8 cellular contexts compared by ENCODE assay signal in genomic region chr22:19717691-19718254, GRCh38. TPM values are rescaled to one million over a fixed set of nuclear protein-coding genes. Genes with fewer than 3 reads are reported as not detected.
DNase-seq lines count a peak whose midpoint lies in the region; ATAC-seq and TF ChIP-seq lines count a peak whose summit lies in the region.

No MANE protein-coding gene starts in this region.

- TF ChIP-seq CTCF in suprapubic skin (IDR thresholded peaks at IDR 0.05), result peak; percentile 89 to 99

- no peak for TF ChIP-seq EP300 in suprapubic skin (IDR thresholded peaks at IDR 0.05)

- H3K36me3 Mint-ChIP-seq in activated naive CD4-positive, alpha-beta T cell treated with anti-CD3 and anti-CD28 coated beads for 36 hours (ENCODE audit: low read depth), result no peaks in the 10 kb centered on the region

- TF ChIP-seq POLR2A in suprapubic skin (IDR thresholded peaks at IDR 0.05), result no peak

- peaks cover 40% of the 10 kb centered on the region for H3K27me3 Mint-ChIP-seq in activated naive CD4-positive, alpha-beta T cell treated with anti-CD3 and anti-CD28 coated beads for 36 hours (ENCODE audit: low read depth)

- WGBS in suprapubic skin, result 17% methylated on average over 11 of the region's 61 CpGs

- H3K27ac ChIP-seq in suprapubic skin, result no peak overlapping the region

- peaks cover 24% of the 10 kb centered on the region for H3K27me3 ChIP-seq in suprapubic skin

- H3K4me1 Mint-ChIP-seq in activated naive CD4-positive, alpha-beta T cell treated with anti-CD3 and anti-CD28 coated beads for 36 hours (ENCODE audit: low read depth), result peaks cover 9% of the 10 kb centered on the region

- H3K9me3 ChIP-seq in suprapubic skin, result no peaks in the 10 kb centered on the region

- H3K4me3 Mint-ChIP-seq in activated naive CD4-positive, alpha-beta T cell treated with anti-CD3 and anti-CD28 coated beads for 36 hours, result peak overlapping the region; percentile 70

- peaks cover 19% of the 10 kb centered on the region for H3K36me3 ChIP-seq in suprapubic skin

- CTCF ChIA-PET in activated naive CD4-positive, alpha-beta T cell treated with anti-CD3 and anti-CD28 coated beads for 36 hours (lab: Charles Lee), result interaction anchor here (0.6 to 1.0 kb wide), 4 partner anchors 16 to 172 kb away, joined by 3 to 4 read pairs (median 3); no protein-coding TSS in a partner anchor

- DNase-seq in GF-D8 (lab: John Stamatoyannopoulos, UW), result peak; percentile 24
- DNase-seq in HPDE6-E6E7 (ENCODE audit: extremely low spot score), result peak; percentile 63
- DNase-seq in SK-N-DZ (ENCODE audit: low spot score), result peak; percentile 52
- DNase-seq in activated naive CD4-positive, alpha-beta T cell treated with anti-CD3 and anti-CD28 coated beads for 36 hours, result peak; percentile 77
- DNase-seq in globus pallidus (ENCODE audit: low spot score), result peak; percentile 27
- DNase-seq in occipital lobe (lab: John Stamatoyannopoulos, UW), result peak; percentile 65
- no peak for DNase-seq in suprapubic skin (ENCODE audit: low spot score in 2 of 2)

- H3K9me3 Mint-ChIP-seq in activated naive CD4-positive, alpha-beta T cell treated with anti-CD3 and anti-CD28 coated beads for 36 hours, result no peaks in the 10 kb centered on the region

- no peak overlapping the region for H3K27ac Mint-ChIP-seq in activated naive CD4-positive, alpha-beta T cell treated with anti-CD3 and anti-CD28 coated beads for 36 hours

- intact Hi-C loops in activated naive CD4-positive, alpha-beta T cell treated with anti-CD3 and anti-CD28 coated beads for 36 hours (cut with micrococcal nuclease), result loop anchor here (1.0 to 2.0 kb wide), 4 partner anchors 37 to 573 kb away; partner anchors contain the start of gene ESS2

- peaks cover 50% of the 10 kb centered on the region for H3K4me1 ChIP-seq in suprapubic skin

- peak overlapping the region; percentile 76 for H3K4me3 ChIP-seq in suprapubic skin

- no peak for ATAC-seq in GM21717 (IDR thresholded peaks at IDR 0.05; ENCODE audit: unreplicated experiment)

RNA-seq across cellular contexts. Expression of gene SEPTIN5, which starts 3.5 kb away (rescaled TPM):
- polyA plus RNA-seq in SK-N-DZ (2014; cell fraction: cytosol; rRNA removed), result 50.3 and 194 TPM in 2 replicates
- polyA plus RNA-seq in SK-N-DZ (2014; cell fraction: nucleus; rRNA removed), result 107 and 111 TPM in 2 replicates
- total RNA-seq in activated naive CD4-positive, alpha-beta T cell treated with anti-CD3 and anti-CD28 coated beads for 36 hours, result under 1 TPM; 0.47 to 0.81 TPM
- 167 TPM for total RNA-seq in occipital lobe
- 100 to 1,000 TPM in 3 of 4 donors, 10 to 100 TPM in 1; 89.0 to 147 (median 129) TPM for total RNA-seq in suprapubic skin

RNA-seq across cellular contexts. Expression of gene GP1BB, which starts 5.6 kb away (rescaled TPM):
- 17.6 and 17.8 TPM in 2 replicates for polyA plus RNA-seq in SK-N-DZ (2014; cell fraction: cytosol; rRNA removed)
- polyA plus RNA-seq in SK-N-DZ (2014; cell fraction: nucleus; rRNA removed), result 78.8 and 83.4 TPM in 2 replicates
- not detected for total RNA-seq in activated naive CD4-positive, alpha-beta T cell treated with anti-CD3 and anti-CD28 coated beads for 36 hours
- total RNA-seq in occipital lobe (21.8 TPM), suprapubic skin (10 to 100 TPM; 14.7 to 28.7 (median 19.4) TPM)

RNA-seq across cellular contexts. Expression of gene TBX1, which starts 42.8 kb away (rescaled TPM):
- polyA plus RNA-seq in SK-N-DZ (2014; cell fraction: cytosol; rRNA removed), result not detected in 2 replicates
- polyA plus RNA-seq in SK-N-DZ (2014; cell fraction: nucleus; rRNA removed), result not detected in 2 replicates
- not detected for total RNA-seq in activated naive CD4-positive, alpha-beta T cell treated with anti-CD3 and anti-CD28 coated beads for 36 hours
- total RNA-seq in occipital lobe (0.62 TPM), suprapubic skin (1 to 10 TPM; 1.6 to 7.0 (median 4.8) TPM)

Comparison
In these comparisons a context has a peak if more than half of its experiments do, and no peak if none do; other contexts are left out.
1. DNase-seq: peak in GF-D8 (single experiment), HPDE6-E6E7 (single experiment), SK-N-DZ (single experiment), activated naive CD4-positive, alpha-beta T cell treated with anti-CD3 and anti-CD28 coated beads for 36 hours (single experiment), globus pallidus (single experiment) and occipital lobe (single experiment); none in suprapubic skin (0 of 2).
2. RNA of gene SEPTIN5, which starts 3.5 kb away (total RNA-seq): 167 TPM in occipital lobe (single experiment) and 89.0 to 147 TPM in suprapubic skin; 0.47 to 0.81 TPM in activated naive CD4-positive, alpha-beta T cell treated with anti-CD3 and anti-CD28 coated beads for 36 hours; every median in the first group is over 10 times any median in the second.
3. RNA of gene GP1BB, which starts 5.6 kb away (total RNA-seq): 14.7 to 28.7 TPM in suprapubic skin and 21.8 TPM in occipital lobe (single experiment); not detected in activated naive CD4-positive, alpha-beta T cell treated with anti-CD3 and anti-CD28 coated beads for 36 hours; every median in the first group is over 10 times any median in the second.